28 cellular contexts compared by ENCODE assay signal in genomic region chr16:21697032-21697431, GRCh38. TPM values are rescaled to one million over a fixed set of nuclear protein-coding genes. Genes with fewer than 3 reads are reported as not detected.
"Had no signal": no experiment of that assay in that cellular context is flagged by ENCODE, and none has a peak within 500 bp of the region (broad histone marks: within the 10 kb centered on the region; RNA-seq: fewer than 3 reads in every experiment).

No MANE protein-coding gene starts in this region.

- H2AFZ ChIP-seq: neural progenitor cell, parathyroid adenoma had no signal

- DNase-seq: natural killer cell; occipital lobe; ovary; posterior cingulate gyrus; psoas muscle; right cardiac atrium; stimulated activated CD4-positive, alpha-beta T cell treated with anti-CD3 and anti-CD28 coated beads, Interleukin-15, amount 100 ng/mL, for 24 hours; stimulated activated CD4-positive, alpha-beta T cell treated with anti-CD3 and anti-CD28 coated beads, Interleukin-2, amount 100 ng/mL, for 24 hours; stimulated activated CD4-positive, alpha-beta T cell treated with anti-CD3 and anti-CD28 coated beads, Interleukin-2, amount 100 ng/mL, for 48 hours; stimulated activated CD4-positive, alpha-beta T cell treated with anti-CD3 and anti-CD28 coated beads, Interleukin-4, amount 100 ng/mL, for 24 hours; stimulated activated naive B cell treated with anti-CD40 and anti-IgM and Interleukin-4, amounts not matched to agents 10 μg/mL and 1 μg/mL and 100 μg/mL, for 72 hours; stimulated activated naive CD4-positive, alpha-beta T cell treated with Interleukin-2 at 50 U/mL for 16 hours; stomach; thyroid gland; trophoblast cell; upper lobe of left lung had no signal

- H3K27ac Mint-ChIP-seq: natural killer cell; nephron; neural progenitor cell; progenitor cell of endocrine pancreas; stimulated activated effector memory CD8-positive, alpha-beta T cell treated with anti-CD3 and anti-CD28 coated beads, Interleukin-12 subunit alpha, Interleukin-12 subunit beta, amount 100 ng/mL, for 72 hours; stimulated activated naive B cell treated with anti-CD40 and anti-IgM and Interleukin-4, amounts not matched to agents 10 μg/mL and 1 μg/mL and 100 μg/mL, for 72 hours; stimulated activated naive CD8-positive, alpha-beta T cell treated with anti-CD3 and anti-CD28 coated beads, Interleukin-15, Interleukin-2, amounts not matched to agents 100 ng/mL and 50 ng/mL, for 24 hours had no signal

- H3K27me3 ChIP-seq: neural progenitor cell, ovary, stomach, thyroid gland, tibial nerve, upper lobe of left lung, vagina had no signal

- H3K9me3 ChIP-seq: ovary, psoas muscle, stomach, thoracic aorta, thyroid gland, tibial nerve, upper lobe of left lung, vagina had no signal

- H3K4me3 Mint-ChIP-seq: natural killer cell; nephron; neural progenitor cell; stimulated activated effector memory CD8-positive, alpha-beta T cell treated with anti-CD3 and anti-CD28 coated beads, Interleukin-12 subunit alpha, Interleukin-12 subunit beta, amount 100 ng/mL, for 72 hours; stimulated activated naive B cell treated with anti-CD40 and anti-IgM and Interleukin-4, amounts not matched to agents 10 μg/mL and 1 μg/mL and 100 μg/mL, for 72 hours; stimulated activated naive CD8-positive, alpha-beta T cell treated with anti-CD3 and anti-CD28 coated beads, Interleukin-15, Interleukin-2, amounts not matched to agents 100 ng/mL and 50 ng/mL, for 24 hours had no signal

- H3K4me2 ChIP-seq: neural progenitor cell, smooth muscle cell had no signal

- H3K36me3 Mint-ChIP-seq: natural killer cell; neural progenitor cell; stimulated activated effector memory CD8-positive, alpha-beta T cell treated with anti-CD3 and anti-CD28 coated beads, Interleukin-12 subunit alpha, Interleukin-12 subunit beta, amount 100 ng/mL, for 72 hours; stimulated activated naive B cell treated with anti-CD40 and anti-IgM and Interleukin-4, amounts not matched to agents 10 μg/mL and 1 μg/mL and 100 μg/mL, for 72 hours had no signal

- H3K4me3 ChIP-seq: neural progenitor cell, ovary, psoas muscle, skin epidermis, smooth muscle cell, stomach, thoracic aorta, thyroid gland, tibial nerve, upper lobe of left lung, vagina had no signal

- H3K4me1 ChIP-seq: neural progenitor cell, parathyroid adenoma, stomach, thyroid gland, tibial nerve, upper lobe of left lung, vagina had no signal

- H3K9me3 Mint-ChIP-seq: natural killer cell; nephron; neural progenitor cell; stimulated activated effector memory CD8-positive, alpha-beta T cell treated with anti-CD3 and anti-CD28 coated beads, Interleukin-12 subunit alpha, Interleukin-12 subunit beta, amount 100 ng/mL, for 72 hours; stimulated activated naive B cell treated with anti-CD40 and anti-IgM and Interleukin-4, amounts not matched to agents 10 μg/mL and 1 μg/mL and 100 μg/mL, for 72 hours; stimulated activated naive CD8-positive, alpha-beta T cell treated with anti-CD3 and anti-CD28 coated beads, Interleukin-15, Interleukin-2, amounts not matched to agents 100 ng/mL and 50 ng/mL, for 24 hours had no signal

- H3K9ac ChIP-seq: neural progenitor cell, parathyroid adenoma had no signal

- H3K36me3 ChIP-seq: neural progenitor cell, ovary, stomach, thoracic aorta, thyroid gland, tibial nerve, upper lobe of left lung, vagina had no signal

- H3K27me3 Mint-ChIP-seq: stimulated activated naive CD8-positive, alpha-beta T cell treated with anti-CD3 and anti-CD28 coated beads, Interleukin-15, Interleukin-2, amounts not matched to agents 100 ng/mL and 50 ng/mL, for 24 hours had no signal

- H3K4me1 Mint-ChIP-seq: natural killer cell; nephron; neural progenitor cell; stimulated activated naive B cell treated with anti-CD40 and anti-IgM and Interleukin-4, amounts not matched to agents 10 μg/mL and 1 μg/mL and 100 μg/mL, for 72 hours had no signal

- H3K27ac ChIP-seq: neural progenitor cell, ovary, parathyroid adenoma, psoas muscle, skin epidermis, stomach, thoracic aorta, thyroid gland, tibial nerve, upper lobe of left lung, vagina had no signal

- H3K79me2 ChIP-seq: parathyroid adenoma had no signal

RNA-seq across cellular contexts. Expression of gene OTOA, which starts 33.3 kb away (rescaled TPM):
- total RNA-seq: right cardiac atrium, smooth muscle cell, vagina had no signal
- polyA plus RNA-seq: smooth muscle cell had no signal

RNA-seq across cellular contexts. Expression of gene IGSF6, which starts 44.6 kb away (rescaled TPM):
- total RNA-seq: progenitor cell of endocrine pancreas, smooth muscle cell had no signal
- polyA plus RNA-seq: neural cell had no signal
